In the genomic region with DNA sequence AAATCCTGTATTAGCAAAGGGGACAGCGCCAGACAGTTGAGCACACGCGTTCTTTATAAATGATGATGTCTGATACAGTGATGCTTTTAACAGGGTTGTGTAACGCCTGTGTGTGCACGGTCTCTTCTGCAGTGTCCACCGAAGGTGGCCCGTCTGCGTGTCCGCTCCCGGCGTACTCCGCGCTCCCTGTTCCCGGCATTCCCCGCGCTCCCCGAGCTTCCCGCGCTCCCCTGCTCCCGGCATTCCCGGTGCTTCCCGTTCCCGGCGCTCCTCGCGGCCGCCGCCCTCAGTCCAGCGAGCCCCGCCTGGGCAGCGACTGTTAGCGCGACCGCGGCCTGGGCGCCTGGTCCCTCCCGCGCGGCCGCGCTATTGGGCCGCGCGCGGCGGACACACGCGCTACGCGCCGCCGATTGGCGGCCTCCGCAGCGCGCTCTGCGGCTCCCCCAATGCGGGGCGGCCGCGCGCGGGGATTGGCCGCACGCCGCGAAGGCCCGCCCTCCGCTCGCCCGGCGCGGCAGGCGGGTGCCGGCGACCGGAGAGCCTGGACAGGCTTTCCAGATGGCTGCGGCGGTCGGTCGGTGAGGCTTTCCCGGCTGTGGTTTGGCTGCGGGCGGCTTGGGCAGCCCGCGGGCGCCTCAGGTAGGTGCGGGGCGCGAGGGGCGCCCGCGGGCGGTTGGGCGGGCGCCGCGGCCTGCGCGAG, we compare ENCODE assay signal across 1 cellular context.
TF ChIP-seq lines count a peak whose summit lies in the region.

A gene (plus strand): TSS at position 497 of the 700 bp plus-strand sequence. CDS start 5,723 bp downstream, outside the sequence.

TF ChIP-seq in HepG2, 621 proteins besides CTCF, POLR2A, EP300 and RAD21 (continued from another document and continues in another):
- TF ChIP-seq, protein P1, sequence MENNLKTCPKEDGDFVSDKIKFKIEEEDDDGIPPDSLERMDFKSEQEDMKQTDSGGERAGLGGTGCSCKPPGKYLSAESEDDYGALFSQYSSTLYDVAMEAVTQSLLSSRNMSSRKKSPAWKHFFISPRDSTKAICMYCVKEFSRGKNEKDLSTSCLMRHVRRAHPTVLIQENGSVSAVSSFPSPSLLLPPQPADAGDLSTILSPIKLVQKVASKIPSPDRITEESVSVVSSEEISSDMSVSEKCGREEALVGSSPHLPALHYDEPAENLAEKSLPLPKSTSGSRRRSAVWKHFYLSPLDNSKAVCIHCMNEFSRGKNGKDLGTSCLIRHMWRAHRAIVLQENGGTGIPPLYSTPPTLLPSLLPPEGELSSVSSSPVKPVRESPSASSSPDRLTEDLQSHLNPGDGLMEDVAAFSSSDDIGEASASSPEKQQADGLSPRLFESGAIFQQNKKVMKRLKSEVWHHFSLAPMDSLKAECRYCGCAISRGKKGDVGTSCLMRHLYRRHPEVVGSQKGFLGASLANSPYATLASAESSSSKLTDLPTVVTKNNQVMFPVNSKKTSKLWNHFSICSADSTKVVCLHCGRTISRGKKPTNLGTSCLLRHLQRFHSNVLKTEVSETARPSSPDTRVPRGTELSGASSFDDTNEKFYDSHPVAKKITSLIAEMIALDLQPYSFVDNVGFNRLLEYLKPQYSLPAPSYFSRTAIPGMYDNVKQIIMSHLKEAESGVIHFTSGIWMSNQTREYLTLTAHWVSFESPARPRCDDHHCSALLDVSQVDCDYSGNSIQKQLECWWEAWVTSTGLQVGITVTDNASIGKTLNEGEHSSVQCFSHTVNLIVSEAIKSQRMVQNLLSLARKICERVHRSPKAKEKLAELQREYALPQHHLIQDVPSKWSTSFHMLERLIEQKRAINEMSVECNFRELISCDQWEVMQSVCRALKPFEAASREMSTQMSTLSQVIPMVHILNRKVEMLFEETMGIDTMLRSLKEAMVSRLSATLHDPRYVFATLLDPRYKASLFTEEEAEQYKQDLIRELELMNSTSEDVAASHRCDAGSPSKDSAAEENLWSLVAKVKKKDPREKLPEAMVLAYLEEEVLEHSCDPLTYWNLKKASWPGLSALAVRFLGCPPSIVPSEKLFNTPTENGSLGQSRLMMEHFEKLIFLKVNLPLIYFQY (CRISPR knock-in tag; IDR thresholded peaks at IDR 0.05; ENCODE audit: borderline replicate concordance) = 0 out of 2 replicates have a peak, but pooled peaks have one; percentile 59
- TF ChIP-seq PPARG (CRISPR knock-in tag; conservative IDR thresholded peaks at IDR 0.05) (peak; percentile 54; the same call in 1 of the 2 replicates), SRF (IDR thresholded peaks at IDR 0.05; ENCODE audit: low read depth, low read length) (no peak), NR2F2 (IDR thresholded peaks at IDR 0.05; ENCODE audit: borderline replicate concordance, low read depth) (no peak), ZNF703 (CRISPR knock-in tag; IDR thresholded peaks at IDR 0.05; ENCODE audit: borderline replicate concordance) (no peak), ADNP (CRISPR knock-in tag; IDR thresholded peaks at IDR 0.05) (no peak), MIER3 (CRISPR knock-in tag; IDR thresholded peaks at IDR 0.05; ENCODE audit: borderline replicate concordance) (0 out of 2 replicates have a peak, but pooled peaks have one; percentile 66), ZNF768 (CRISPR knock-in tag; IDR thresholded peaks at IDR 0.05) (peak; percentile 74; the same call in 1 of the 2 replicates), SP4 (CRISPR knock-in tag; IDR thresholded peaks at IDR 0.05) (peak; percentile 65), MATR3 (CRISPR knock-in tag; IDR thresholded peaks at IDR 0.05) (no peak), FOXA1 (IDR thresholded peaks at IDR 0.05) (no peak), FOXA1 (CRISPR knock-in tag; IDR thresholded peaks at IDR 0.05) (no peak; the same call in 1 of the 2 replicates), RARG (CRISPR knock-in tag; IDR thresholded peaks at IDR 0.05; ENCODE audit: low read depth) (no peak), NFE2 (CRISPR knock-in tag; IDR thresholded peaks at IDR 0.05) (0 out of 2 replicates have a peak, but pooled peaks have one; percentile 35), ZNF749 (CRISPR knock-in tag; IDR thresholded peaks at IDR 0.05; ENCODE audit: borderline replicate concordance) (peak; percentile 92), NFIC (IDR thresholded peaks at IDR 0.05; ENCODE audit: low read length) (no peak), ZNF605 (CRISPR knock-in tag; IDR thresholded peaks at IDR 0.05) (peak; percentile 75; the same call in 1 of the 2 replicates), SUZ12 (IDR thresholded peaks at IDR 0.05; ENCODE audit: low read depth, low read length) (peak; percentile 59), ZNF530 (CRISPR knock-in tag; IDR thresholded peaks at IDR 0.05; ENCODE audit: low read depth) (no peak), REXO4 (CRISPR knock-in tag; IDR thresholded peaks at IDR 0.05; ENCODE audit: borderline replicate concordance) (peak; percentile 45; the same call in 1 of the 2 replicates), ZC3H13 (CRISPR knock-in tag; IDR thresholded peaks at IDR 0.05) (peak; percentile 87)
- TF ChIP-seq, protein P2, sequence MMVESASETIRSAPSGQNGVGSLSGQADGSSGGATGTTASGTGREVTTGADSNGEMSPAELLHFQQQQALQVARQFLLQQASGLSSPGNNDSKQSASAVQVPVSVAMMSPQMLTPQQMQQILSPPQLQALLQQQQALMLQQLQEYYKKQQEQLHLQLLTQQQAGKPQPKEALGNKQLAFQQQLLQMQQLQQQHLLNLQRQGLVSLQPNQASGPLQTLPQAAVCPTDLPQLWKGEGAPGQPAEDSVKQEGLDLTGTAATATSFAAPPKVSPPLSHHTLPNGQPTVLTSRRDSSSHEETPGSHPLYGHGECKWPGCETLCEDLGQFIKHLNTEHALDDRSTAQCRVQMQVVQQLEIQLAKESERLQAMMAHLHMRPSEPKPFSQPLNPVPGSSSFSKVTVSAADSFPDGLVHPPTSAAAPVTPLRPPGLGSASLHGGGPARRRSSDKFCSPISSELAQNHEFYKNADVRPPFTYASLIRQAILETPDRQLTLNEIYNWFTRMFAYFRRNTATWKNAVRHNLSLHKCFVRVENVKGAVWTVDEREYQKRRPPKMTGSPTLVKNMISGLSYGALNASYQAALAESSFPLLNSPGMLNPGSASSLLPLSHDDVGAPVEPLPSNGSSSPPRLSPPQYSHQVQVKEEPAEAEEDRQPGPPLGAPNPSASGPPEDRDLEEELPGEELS (CRISPR knock-in tag; IDR thresholded peaks at IDR 0.05) = peak; percentile 46; the same call in 1 of the 2 replicates
- TF ChIP-seq, protein P3, sequence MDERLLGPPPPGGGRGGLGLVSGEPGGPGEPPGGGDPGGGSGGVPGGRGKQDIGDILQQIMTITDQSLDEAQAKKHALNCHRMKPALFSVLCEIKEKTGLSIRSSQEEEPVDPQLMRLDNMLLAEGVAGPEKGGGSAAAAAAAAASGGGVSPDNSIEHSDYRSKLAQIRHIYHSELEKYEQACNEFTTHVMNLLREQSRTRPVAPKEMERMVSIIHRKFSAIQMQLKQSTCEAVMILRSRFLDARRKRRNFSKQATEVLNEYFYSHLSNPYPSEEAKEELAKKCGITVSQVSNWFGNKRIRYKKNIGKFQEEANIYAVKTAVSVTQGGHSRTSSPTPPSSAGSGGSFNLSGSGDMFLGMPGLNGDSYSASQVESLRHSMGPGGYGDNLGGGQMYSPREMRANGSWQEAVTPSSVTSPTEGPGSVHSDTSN (CRISPR knock-in tag; IDR thresholded peaks at IDR 0.05) = no peak
- TF ChIP-seq, protein P4, sequence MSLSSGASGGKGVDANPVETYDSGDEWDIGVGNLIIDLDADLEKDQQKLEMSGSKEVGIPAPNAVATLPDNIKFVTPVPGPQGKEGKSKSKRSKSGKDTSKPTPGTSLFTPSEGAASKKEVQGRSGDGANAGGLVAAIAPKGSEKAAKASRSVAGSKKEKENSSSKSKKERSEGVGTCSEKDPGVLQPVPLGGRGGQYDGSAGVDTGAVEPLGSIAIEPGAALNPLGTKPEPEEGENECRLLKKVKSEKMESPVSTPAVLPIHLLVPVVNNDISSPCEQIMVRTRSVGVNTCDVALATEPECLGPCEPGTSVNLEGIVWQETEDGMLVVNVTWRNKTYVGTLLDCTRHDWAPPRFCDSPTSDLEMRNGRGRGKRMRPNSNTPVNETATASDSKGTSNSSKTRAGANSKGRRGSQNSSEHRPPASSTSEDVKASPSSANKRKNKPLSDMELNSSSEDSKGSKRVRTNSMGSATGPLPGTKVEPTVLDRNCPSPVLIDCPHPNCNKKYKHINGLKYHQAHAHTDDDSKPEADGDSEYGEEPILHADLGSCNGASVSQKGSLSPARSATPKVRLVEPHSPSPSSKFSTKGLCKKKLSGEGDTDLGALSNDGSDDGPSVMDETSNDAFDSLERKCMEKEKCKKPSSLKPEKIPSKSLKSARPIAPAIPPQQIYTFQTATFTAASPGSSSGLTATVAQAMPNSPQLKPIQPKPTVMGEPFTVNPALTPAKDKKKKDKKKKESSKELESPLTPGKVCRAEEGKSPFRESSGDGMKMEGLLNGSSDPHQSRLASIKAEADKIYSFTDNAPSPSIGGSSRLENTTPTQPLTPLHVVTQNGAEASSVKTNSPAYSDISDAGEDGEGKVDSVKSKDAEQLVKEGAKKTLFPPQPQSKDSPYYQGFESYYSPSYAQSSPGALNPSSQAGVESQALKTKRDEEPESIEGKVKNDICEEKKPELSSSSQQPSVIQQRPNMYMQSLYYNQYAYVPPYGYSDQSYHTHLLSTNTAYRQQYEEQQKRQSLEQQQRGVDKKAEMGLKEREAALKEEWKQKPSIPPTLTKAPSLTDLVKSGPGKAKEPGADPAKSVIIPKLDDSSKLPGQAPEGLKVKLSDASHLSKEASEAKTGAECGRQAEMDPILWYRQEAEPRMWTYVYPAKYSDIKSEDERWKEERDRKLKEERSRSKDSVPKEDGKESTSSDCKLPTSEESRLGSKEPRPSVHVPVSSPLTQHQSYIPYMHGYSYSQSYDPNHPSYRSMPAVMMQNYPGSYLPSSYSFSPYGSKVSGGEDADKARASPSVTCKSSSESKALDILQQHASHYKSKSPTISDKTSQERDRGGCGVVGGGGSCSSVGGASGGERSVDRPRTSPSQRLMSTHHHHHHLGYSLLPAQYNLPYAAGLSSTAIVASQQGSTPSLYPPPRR (CRISPR knock-in tag; IDR thresholded peaks at IDR 0.05; ENCODE audit: borderline replicate concordance) = peak; percentile 48; the same call in 1 of the 2 replicates
- TF ChIP-seq, protein P5, sequence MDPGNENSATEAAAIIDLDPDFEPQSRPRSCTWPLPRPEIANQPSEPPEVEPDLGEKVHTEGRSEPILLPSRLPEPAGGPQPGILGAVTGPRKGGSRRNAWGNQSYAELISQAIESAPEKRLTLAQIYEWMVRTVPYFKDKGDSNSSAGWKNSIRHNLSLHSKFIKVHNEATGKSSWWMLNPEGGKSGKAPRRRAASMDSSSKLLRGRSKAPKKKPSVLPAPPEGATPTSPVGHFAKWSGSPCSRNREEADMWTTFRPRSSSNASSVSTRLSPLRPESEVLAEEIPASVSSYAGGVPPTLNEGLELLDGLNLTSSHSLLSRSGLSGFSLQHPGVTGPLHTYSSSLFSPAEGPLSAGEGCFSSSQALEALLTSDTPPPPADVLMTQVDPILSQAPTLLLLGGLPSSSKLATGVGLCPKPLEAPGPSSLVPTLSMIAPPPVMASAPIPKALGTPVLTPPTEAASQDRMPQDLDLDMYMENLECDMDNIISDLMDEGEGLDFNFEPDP (CRISPR knock-in tag; conservative IDR thresholded peaks at IDR 0.05) = no peak
- TF ChIP-seq, protein P6, sequence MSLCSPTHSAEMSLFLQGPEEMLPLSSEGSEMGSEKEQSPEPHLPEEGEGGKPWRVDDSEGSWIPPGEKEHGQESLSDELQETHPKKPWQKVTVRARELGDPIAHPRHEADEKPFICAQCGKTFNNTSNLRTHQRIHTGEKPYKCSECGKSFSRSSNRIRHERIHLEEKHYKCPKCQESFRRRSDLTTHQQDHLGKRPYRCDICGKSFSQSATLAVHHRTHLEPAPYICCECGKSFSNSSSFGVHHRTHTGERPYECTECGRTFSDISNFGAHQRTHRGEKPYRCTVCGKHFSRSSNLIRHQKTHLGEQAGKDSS (CRISPR knock-in tag; IDR thresholded peaks at IDR 0.05; ENCODE audit: borderline replicate concordance, low read depth) = peak; percentile 73; the same call in 1 of the 2 replicates
- TF ChIP-seq, protein P7, sequence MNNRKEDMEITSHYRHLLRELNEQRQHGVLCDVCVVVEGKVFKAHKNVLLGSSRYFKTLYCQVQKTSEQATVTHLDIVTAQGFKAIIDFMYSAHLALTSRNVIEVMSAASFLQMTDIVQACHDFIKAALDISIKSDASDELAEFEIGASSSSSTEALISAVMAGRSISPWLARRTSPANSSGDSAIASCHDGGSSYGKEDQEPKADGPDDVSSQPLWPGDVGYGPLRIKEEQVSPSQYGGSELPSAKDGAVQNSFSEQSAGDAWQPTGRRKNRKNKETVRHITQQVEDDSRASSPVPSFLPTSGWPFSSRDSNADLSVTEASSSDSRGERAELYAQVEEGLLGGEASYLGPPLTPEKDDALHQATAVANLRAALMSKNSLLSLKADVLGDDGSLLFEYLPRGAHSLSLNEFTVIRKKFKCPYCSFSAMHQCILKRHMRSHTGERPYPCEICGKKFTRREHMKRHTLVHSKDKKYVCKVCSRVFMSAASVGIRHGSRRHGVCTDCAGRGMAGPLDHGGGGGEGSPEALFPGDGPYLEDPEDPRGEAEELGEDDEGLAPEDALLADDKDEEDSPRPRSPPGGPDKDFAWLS (CRISPR knock-in tag; IDR thresholded peaks at IDR 0.05; ENCODE audit: borderline replicate concordance) = no peak
- TF ChIP-seq, protein P8, sequence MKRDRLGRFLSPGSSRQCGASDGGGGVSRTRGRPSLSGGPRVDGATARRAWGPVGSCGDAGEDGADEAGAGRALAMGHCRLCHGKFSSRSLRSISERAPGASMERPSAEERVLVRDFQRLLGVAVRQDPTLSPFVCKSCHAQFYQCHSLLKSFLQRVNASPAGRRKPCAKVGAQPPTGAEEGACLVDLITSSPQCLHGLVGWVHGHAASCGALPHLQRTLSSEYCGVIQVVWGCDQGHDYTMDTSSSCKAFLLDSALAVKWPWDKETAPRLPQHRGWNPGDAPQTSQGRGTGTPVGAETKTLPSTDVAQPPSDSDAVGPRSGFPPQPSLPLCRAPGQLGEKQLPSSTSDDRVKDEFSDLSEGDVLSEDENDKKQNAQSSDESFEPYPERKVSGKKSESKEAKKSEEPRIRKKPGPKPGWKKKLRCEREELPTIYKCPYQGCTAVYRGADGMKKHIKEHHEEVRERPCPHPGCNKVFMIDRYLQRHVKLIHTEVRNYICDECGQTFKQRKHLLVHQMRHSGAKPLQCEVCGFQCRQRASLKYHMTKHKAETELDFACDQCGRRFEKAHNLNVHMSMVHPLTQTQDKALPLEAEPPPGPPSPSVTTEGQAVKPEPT (CRISPR knock-in tag; IDR thresholded peaks at IDR 0.05; ENCODE audit: low read depth) = no peak; the same call in 1 of the 2 replicates
- TF ChIP-seq, protein P9, sequence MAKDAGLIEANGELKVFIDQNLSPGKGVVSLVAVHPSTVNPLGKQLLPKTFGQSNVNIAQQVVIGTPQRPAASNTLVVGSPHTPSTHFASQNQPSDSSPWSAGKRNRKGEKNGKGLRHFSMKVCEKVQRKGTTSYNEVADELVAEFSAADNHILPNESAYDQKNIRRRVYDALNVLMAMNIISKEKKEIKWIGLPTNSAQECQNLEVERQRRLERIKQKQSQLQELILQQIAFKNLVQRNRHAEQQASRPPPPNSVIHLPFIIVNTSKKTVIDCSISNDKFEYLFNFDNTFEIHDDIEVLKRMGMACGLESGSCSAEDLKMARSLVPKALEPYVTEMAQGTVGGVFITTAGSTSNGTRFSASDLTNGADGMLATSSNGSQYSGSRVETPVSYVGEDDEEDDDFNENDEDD (CRISPR knock-in tag; IDR thresholded peaks at IDR 0.05; ENCODE audit: borderline replicate concordance) = peak; percentile 100
- TF ChIP-seq, protein P10, sequence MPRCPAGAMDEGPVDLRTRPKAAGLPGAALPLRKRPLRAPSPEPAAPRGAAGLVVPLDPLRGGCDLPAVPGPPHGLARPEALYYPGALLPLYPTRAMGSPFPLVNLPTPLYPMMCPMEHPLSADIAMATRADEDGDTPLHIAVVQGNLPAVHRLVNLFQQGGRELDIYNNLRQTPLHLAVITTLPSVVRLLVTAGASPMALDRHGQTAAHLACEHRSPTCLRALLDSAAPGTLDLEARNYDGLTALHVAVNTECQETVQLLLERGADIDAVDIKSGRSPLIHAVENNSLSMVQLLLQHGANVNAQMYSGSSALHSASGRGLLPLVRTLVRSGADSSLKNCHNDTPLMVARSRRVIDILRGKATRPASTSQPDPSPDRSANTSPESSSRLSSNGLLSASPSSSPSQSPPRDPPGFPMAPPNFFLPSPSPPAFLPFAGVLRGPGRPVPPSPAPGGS (CRISPR knock-in tag; IDR thresholded peaks at IDR 0.05) = 0 out of 2 replicates have a peak, but pooled peaks have one; percentile 51
